In genomic region chr6:153411249-153411648, GRCh38 we compare ENCODE assay signal across 37 cellular contexts.
"Had no signal": no experiment of that assay in that cellular context is flagged by ENCODE, and none has a peak within 500 bp of the region (broad histone marks: within the 10 kb centered on the region; RNA-seq: fewer than 3 reads in every experiment).

No MANE protein-coding gene starts in this region.

- H3K36me3 ChIP-seq: adrenal gland, brain microvascular endothelial cell, breast epithelium, WERI-Rb-1 had no signal

- H3K27me3 Mint-ChIP-seq: activated CD4-positive, alpha-beta memory T cell treated with anti-CD3 and anti-CD28 coated beads, Interleukin-2, amount 10 ng/mL, durations not matched to agents 7 days and 5 days; activated CD4-positive, alpha-beta T cell treated with anti-CD3 and anti-CD28 coated beads for 36 hours; activated CD4-positive, alpha-beta T cell treated with anti-CD3 and anti-CD28 coated beads, Interleukin-2, amount 10 ng/mL, durations not matched to agents 7 days and 5 days; activated CD8-positive, alpha-beta memory T cell treated with anti-CD3 and anti-CD28 coated beads, Interleukin-2, amount 10 ng/mL, durations not matched to agents 7 days and 5 days; activated naive CD8-positive, alpha-beta T cell treated with anti-CD3 and anti-CD28 coated beads for 36 hours; activated T-cell treated with anti-CD3 and anti-CD28 coated beads, Interleukin-2, amount 50 U/mL, for 24 hours; activated T-helper 17 cell treated with anti-CD3 and anti-CD28 coated beads, Interleukin-2, amount 50 U/mL, for 72 hours had no signal

- H3K4me3 Mint-ChIP-seq: activated CD4-positive, alpha-beta memory T cell treated with anti-CD3 and anti-CD28 coated beads, Interleukin-2, amount 10 ng/mL, durations not matched to agents 7 days and 5 days; activated CD4-positive, alpha-beta T cell treated with anti-CD3 and anti-CD28 coated beads for 36 hours; activated CD4-positive, alpha-beta T cell treated with anti-CD3 and anti-CD28 coated beads, Interleukin-2, amount 10 ng/mL, durations not matched to agents 7 days and 5 days; activated CD8-positive, alpha-beta memory T cell treated with anti-CD3 and anti-CD28 coated beads, Interleukin-2, amount 10 ng/mL, durations not matched to agents 7 days and 5 days; activated CD8-positive, alpha-beta T cell treated with anti-CD3 and anti-CD28 coated beads, Interleukin-2, amount 10 ng/mL, durations not matched to agents 7 days and 5 days; activated naive CD4-positive, alpha-beta T cell treated with anti-CD3 and anti-CD28 coated beads for 36 hours; activated naive CD8-positive, alpha-beta T cell treated with anti-CD3 and anti-CD28 coated beads for 36 hours; activated T-cell treated with anti-CD3 and anti-CD28 coated beads, Interleukin-2, amount 50 U/mL, for 24 hours; activated T-helper 1 cell treated with anti-CD3 and anti-CD28 coated beads, Interleukin-12 subunit alpha, Interleukin-12 subunit beta, Interleukin-2, Interleukin-4 antibody, amounts not matched to agents 30 ng/mL and 10 ng/mL and 1 ng/mL, durations not matched to agents 14 hours and 24 hours and 36 hours; activated T-helper 17 cell treated with anti-CD3 and anti-CD28 coated beads, Interleukin-2, amount 50 U/mL, for 72 hours; T-helper 1 cell treated with Interleukin-12 subunit alpha and Interleukin-12 subunit beta and Interleukin-4 antibody, amounts not matched to agents 30 μg/mL and 1 μg/mL, for 36 hours; T-helper 2 cell treated with Interferon-gamma antibody and Interleukin-4, amounts not matched to agents 5 μg/mL and 100 μg/mL, for 36 hours; WTC11 had no signal

- H3K9me3 ChIP-seq: adrenal gland had no signal

- H3K27me3 ChIP-seq: adrenal gland, body of pancreas, brain microvascular endothelial cell, breast epithelium had no signal

- H3K27ac Mint-ChIP-seq: activated CD4-positive, alpha-beta memory T cell treated with anti-CD3 and anti-CD28 coated beads, Interleukin-2, amount 10 ng/mL, durations not matched to agents 7 days and 5 days; activated CD4-positive, alpha-beta T cell treated with anti-CD3 and anti-CD28 coated beads for 36 hours; activated CD4-positive, alpha-beta T cell treated with anti-CD3 and anti-CD28 coated beads, Interleukin-2, amount 10 ng/mL, durations not matched to agents 7 days and 5 days; activated CD8-positive, alpha-beta memory T cell treated with anti-CD3 and anti-CD28 coated beads, Interleukin-2, amount 10 ng/mL, durations not matched to agents 7 days and 5 days; activated CD8-positive, alpha-beta T cell treated with anti-CD3 and anti-CD28 coated beads, Interleukin-2, amount 10 ng/mL, durations not matched to agents 7 days and 5 days; activated naive CD4-positive, alpha-beta T cell treated with anti-CD3 and anti-CD28 coated beads for 36 hours; activated naive CD4-positive, alpha-beta T cell treated with anti-CD3 and anti-CD28 coated beads, Interleukin-2, amount 50 U/mL, for 72 hours; activated naive CD8-positive, alpha-beta T cell treated with anti-CD3 and anti-CD28 coated beads for 36 hours; activated T-cell treated with anti-CD3 and anti-CD28 coated beads, Interleukin-2, amount 50 U/mL, for 24 hours; activated T-helper 1 cell treated with anti-CD3 and anti-CD28 coated beads, Interleukin-12 subunit alpha, Interleukin-12 subunit beta, Interleukin-2, Interleukin-4 antibody, amounts not matched to agents 30 ng/mL and 10 ng/mL and 1 ng/mL, durations not matched to agents 14 hours and 24 hours and 36 hours; activated T-helper 17 cell treated with anti-CD3 and anti-CD28 coated beads, Interleukin-2, amount 50 U/mL, for 72 hours; T-helper 1 cell treated with Interleukin-12 subunit alpha and Interleukin-12 subunit beta and Interleukin-4 antibody, amounts not matched to agents 30 μg/mL and 1 μg/mL, for 36 hours; T-helper 2 cell treated with Interferon-gamma antibody and Interleukin-4, amounts not matched to agents 5 μg/mL and 100 μg/mL, for 36 hours; WTC11 had no signal

- H3K4me3 ChIP-seq: adrenal gland, body of pancreas, breast epithelium had no signal

- H3K4me1 ChIP-seq: adrenal gland, body of pancreas, breast epithelium had no signal

- ATAC-seq: activated CD4-positive, alpha-beta T cell treated with anti-CD3 and anti-CD28 coated beads for 36 hours; activated CD4-positive, CD25-positive, alpha-beta regulatory T cell treated with anti-CD3 and anti-CD28 coated beads, Interleukin-2, amount 50 U/mL, for 24 hours; activated CD8-positive, alpha-beta memory T cell treated with anti-CD3 and anti-CD28 coated beads, Interleukin-2, amount 10 ng/mL, durations not matched to agents 7 days and 5 days; activated CD8-positive, alpha-beta T cell treated with anti-CD3 and anti-CD28 coated beads, Interleukin-2, amount 10 ng/mL, durations not matched to agents 7 days and 5 days; activated naive CD4-positive, alpha-beta T cell treated with anti-CD3 and anti-CD28 coated beads, Interleukin-2, amount 50 U/mL, for 72 hours; activated T-helper 17 cell treated with anti-CD3 and anti-CD28 coated beads, Interleukin-2, amount 50 U/mL, for 72 hours; body of pancreas; WTC11 had no signal

- H3K9me3 Mint-ChIP-seq: activated CD4-positive, alpha-beta T cell treated with anti-CD3 and anti-CD28 coated beads, Interleukin-2, amount 10 ng/mL, durations not matched to agents 7 days and 5 days; activated T-cell treated with anti-CD3 and anti-CD28 coated beads, Interleukin-2, amount 50 U/mL, for 24 hours; activated T-helper 1 cell treated with anti-CD3 and anti-CD28 coated beads, Interleukin-12 subunit alpha, Interleukin-12 subunit beta, Interleukin-2, Interleukin-4 antibody, amounts not matched to agents 30 ng/mL and 10 ng/mL and 1 ng/mL, durations not matched to agents 14 hours and 24 hours and 36 hours had no signal

- DNase-seq: activated CD4-positive, alpha-beta memory T cell treated with anti-CD3 and anti-CD28 coated beads, Interleukin-2, amount 10 ng/mL, durations not matched to agents 7 days and 5 days; activated CD4-positive, alpha-beta T cell treated with anti-CD3 and anti-CD28 coated beads for 1 hour; activated CD4-positive, alpha-beta T cell treated with anti-CD3 and anti-CD28 coated beads for 36 hours; activated CD4-positive, alpha-beta T cell treated with anti-CD3 and anti-CD28 coated beads for 48 hours; activated CD4-positive, alpha-beta T cell treated with anti-CD3 and anti-CD28 coated beads, Interleukin-2, amount 10 ng/mL, durations not matched to agents 7 days and 5 days; activated CD4-positive, alpha-beta T cell treated with anti-CD3 and anti-CD28 coated beads, Interleukin-2, amount 50 U/mL, for 48 hours; activated CD4-positive, CD25-positive, alpha-beta regulatory T cell; activated CD8-positive, alpha-beta memory T cell treated with anti-CD3 and anti-CD28 coated beads for 24 hours; activated CD8-positive, alpha-beta memory T cell treated with anti-CD3 and anti-CD28 coated beads, Interleukin-2, amount 10 ng/mL, durations not matched to agents 7 days and 5 days; activated CD8-positive, alpha-beta memory T cell treated with anti-CD3 and anti-CD28 coated beads, Interleukin-2, amount 50 U/mL, for 48 hours; activated CD8-positive, alpha-beta T cell treated with anti-CD3 and anti-CD28 coated beads, Interleukin-2, amount 10 ng/mL, durations not matched to agents 7 days and 5 days; activated effector memory CD4-positive, alpha-beta T cell treated with anti-CD3 and anti-CD28 coated beads, Interleukin-2, amount 50 U/mL, for 16 hours; activated gamma-delta T cell treated with Interleukin-2 at 50 U/mL for 16 hours; activated naive CD4-positive, alpha-beta T cell; activated naive CD4-positive, alpha-beta T cell treated with anti-CD3 and anti-CD28 coated beads for 36 hours; activated naive CD4-positive, alpha-beta T cell treated with anti-CD3 and anti-CD28 coated beads, Interleukin-2, amount 50 U/mL, for 16 hours; activated naive CD8-positive, alpha-beta T cell treated with anti-CD3 and anti-CD28 coated beads for 36 hours; activated T-cell treated with anti-CD3 and anti-CD28 coated beads, Interleukin-2, amount 50 U/mL, for 24 hours; activated T-cell treated with anti-CD3 and anti-CD28 coated beads, Interleukin-2, amount 50 U/mL, for 48 hours; adrenal gland; amniotic stem cell; aorta; body of pancreas; brain microvascular endothelial cell; central memory CD4-positive, alpha-beta T cell; T-helper 2 cell; T-helper 9 cell; WERI-Rb-1 had no signal

- H3K4me1 Mint-ChIP-seq: activated CD4-positive, alpha-beta memory T cell treated with anti-CD3 and anti-CD28 coated beads, Interleukin-2, amount 10 ng/mL, durations not matched to agents 7 days and 5 days; activated CD4-positive, alpha-beta T cell treated with anti-CD3 and anti-CD28 coated beads for 36 hours; activated CD4-positive, alpha-beta T cell treated with anti-CD3 and anti-CD28 coated beads, Interleukin-2, amount 10 ng/mL, durations not matched to agents 7 days and 5 days; activated CD8-positive, alpha-beta memory T cell treated with anti-CD3 and anti-CD28 coated beads, Interleukin-2, amount 10 ng/mL, durations not matched to agents 7 days and 5 days; activated naive CD8-positive, alpha-beta T cell treated with anti-CD3 and anti-CD28 coated beads for 36 hours; activated T-helper 17 cell treated with anti-CD3 and anti-CD28 coated beads, Interleukin-2, amount 50 U/mL, for 72 hours had no signal

- H3K36me3 Mint-ChIP-seq: activated CD8-positive, alpha-beta memory T cell treated with anti-CD3 and anti-CD28 coated beads, Interleukin-2, amount 10 ng/mL, durations not matched to agents 7 days and 5 days; activated naive CD4-positive, alpha-beta T cell treated with anti-CD3 and anti-CD28 coated beads, Interleukin-2, amount 50 U/mL, for 72 hours; activated naive CD8-positive, alpha-beta T cell treated with anti-CD3 and anti-CD28 coated beads for 36 hours had no signal

- FAIRE-seq: astrocyte had no signal

- H3K27ac ChIP-seq: adrenal gland, body of pancreas, brain microvascular endothelial cell, breast epithelium, WERI-Rb-1 had no signal
